In genomic region chr10:101062231-101063161, GRCh38 we compare ENCODE assay signal across 1 cellular context.
TF ChIP-seq lines count a peak whose summit lies in the region.

No MANE protein-coding gene starts in this region.

TF ChIP-seq in K562, 482 proteins besides CTCF, POLR2A, EP300 and RAD21 (continued from another document):
- TF ChIP-seq ETV5 (CRISPR knock-in tag; IDR thresholded peaks at IDR 0.05; ENCODE audit: low read depth): peak; percentile 42; the same call in 1 of the 2 replicates
- TF ChIP-seq ZNF76 (CRISPR knock-in tag; IDR thresholded peaks at IDR 0.05; ENCODE audit: borderline replicate concordance): no peak
- no peak for TF ChIP-seq CAMTA2 (CRISPR knock-in tag; conservative IDR thresholded peaks at IDR 0.05)
- no peak for TF ChIP-seq KLF6 (CRISPR knock-in tag; IDR thresholded peaks at IDR 0.05; ENCODE audit: borderline replicate concordance)
- TF ChIP-seq ADNP (tag; IDR thresholded peaks at IDR 0.05): no peak
- TF ChIP-seq FOXM1 (IDR thresholded peaks at IDR 0.05; ENCODE audit: low read depth): no peak
- TF ChIP-seq FOXM1 (CRISPR knock-in tag; IDR thresholded peaks at IDR 0.05; ENCODE audit: low read depth): no peak; the same call in 1 of the 2 replicates
- TF ChIP-seq, protein P1, sequence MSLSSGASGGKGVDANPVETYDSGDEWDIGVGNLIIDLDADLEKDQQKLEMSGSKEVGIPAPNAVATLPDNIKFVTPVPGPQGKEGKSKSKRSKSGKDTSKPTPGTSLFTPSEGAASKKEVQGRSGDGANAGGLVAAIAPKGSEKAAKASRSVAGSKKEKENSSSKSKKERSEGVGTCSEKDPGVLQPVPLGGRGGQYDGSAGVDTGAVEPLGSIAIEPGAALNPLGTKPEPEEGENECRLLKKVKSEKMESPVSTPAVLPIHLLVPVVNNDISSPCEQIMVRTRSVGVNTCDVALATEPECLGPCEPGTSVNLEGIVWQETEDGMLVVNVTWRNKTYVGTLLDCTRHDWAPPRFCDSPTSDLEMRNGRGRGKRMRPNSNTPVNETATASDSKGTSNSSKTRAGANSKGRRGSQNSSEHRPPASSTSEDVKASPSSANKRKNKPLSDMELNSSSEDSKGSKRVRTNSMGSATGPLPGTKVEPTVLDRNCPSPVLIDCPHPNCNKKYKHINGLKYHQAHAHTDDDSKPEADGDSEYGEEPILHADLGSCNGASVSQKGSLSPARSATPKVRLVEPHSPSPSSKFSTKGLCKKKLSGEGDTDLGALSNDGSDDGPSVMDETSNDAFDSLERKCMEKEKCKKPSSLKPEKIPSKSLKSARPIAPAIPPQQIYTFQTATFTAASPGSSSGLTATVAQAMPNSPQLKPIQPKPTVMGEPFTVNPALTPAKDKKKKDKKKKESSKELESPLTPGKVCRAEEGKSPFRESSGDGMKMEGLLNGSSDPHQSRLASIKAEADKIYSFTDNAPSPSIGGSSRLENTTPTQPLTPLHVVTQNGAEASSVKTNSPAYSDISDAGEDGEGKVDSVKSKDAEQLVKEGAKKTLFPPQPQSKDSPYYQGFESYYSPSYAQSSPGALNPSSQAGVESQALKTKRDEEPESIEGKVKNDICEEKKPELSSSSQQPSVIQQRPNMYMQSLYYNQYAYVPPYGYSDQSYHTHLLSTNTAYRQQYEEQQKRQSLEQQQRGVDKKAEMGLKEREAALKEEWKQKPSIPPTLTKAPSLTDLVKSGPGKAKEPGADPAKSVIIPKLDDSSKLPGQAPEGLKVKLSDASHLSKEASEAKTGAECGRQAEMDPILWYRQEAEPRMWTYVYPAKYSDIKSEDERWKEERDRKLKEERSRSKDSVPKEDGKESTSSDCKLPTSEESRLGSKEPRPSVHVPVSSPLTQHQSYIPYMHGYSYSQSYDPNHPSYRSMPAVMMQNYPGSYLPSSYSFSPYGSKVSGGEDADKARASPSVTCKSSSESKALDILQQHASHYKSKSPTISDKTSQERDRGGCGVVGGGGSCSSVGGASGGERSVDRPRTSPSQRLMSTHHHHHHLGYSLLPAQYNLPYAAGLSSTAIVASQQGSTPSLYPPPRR (CRISPR knock-in tag; IDR thresholded peaks at IDR 0.05; ENCODE audit: borderline replicate concordance): 0 out of 2 replicates have a peak, but pooled peaks have one; percentile 65
- TF ChIP-seq TARDBP (IDR thresholded peaks at IDR 0.05): no peak
- TF ChIP-seq KAT7 (CRISPR knock-in tag; IDR thresholded peaks at IDR 0.05; ENCODE audit: borderline replicate concordance): peak; percentile 79; the same call in 1 of the 2 replicates
- TF ChIP-seq, protein P2, sequence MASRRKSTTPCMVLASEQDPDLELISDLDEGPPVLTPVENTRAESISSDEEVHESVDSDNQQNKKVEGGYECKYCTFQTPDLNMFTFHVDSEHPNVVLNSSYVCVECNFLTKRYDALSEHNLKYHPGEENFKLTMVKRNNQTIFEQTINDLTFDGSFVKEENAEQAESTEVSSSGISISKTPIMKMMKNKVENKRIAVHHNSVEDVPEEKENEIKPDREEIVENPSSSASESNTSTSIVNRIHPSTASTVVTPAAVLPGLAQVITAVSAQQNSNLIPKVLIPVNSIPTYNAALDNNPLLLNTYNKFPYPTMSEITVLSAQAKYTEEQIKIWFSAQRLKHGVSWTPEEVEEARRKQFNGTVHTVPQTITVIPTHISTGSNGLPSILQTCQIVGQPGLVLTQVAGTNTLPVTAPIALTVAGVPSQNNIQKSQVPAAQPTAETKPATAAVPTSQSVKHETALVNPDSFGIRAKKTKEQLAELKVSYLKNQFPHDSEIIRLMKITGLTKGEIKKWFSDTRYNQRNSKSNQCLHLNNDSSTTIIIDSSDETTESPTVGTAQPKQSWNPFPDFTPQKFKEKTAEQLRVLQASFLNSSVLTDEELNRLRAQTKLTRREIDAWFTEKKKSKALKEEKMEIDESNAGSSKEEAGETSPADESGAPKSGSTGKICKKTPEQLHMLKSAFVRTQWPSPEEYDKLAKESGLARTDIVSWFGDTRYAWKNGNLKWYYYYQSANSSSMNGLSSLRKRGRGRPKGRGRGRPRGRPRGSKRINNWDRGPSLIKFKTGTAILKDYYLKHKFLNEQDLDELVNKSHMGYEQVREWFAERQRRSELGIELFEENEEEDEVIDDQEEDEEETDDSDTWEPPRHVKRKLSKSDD (conservative IDR thresholded peaks at IDR 0.05; ENCODE audit: low read length): no peak
- TF ChIP-seq EHMT2 (IDR thresholded peaks at IDR 0.05): no peak
- TF ChIP-seq HMBOX1 (IDR thresholded peaks at IDR 0.05): peak; percentile 59; the same call in 1 of the 2 replicates
- peak; percentile 80 for TF ChIP-seq BHLHE40 (IDR thresholded peaks at IDR 0.05; ENCODE audit: low read length)
- peak; percentile 89 for TF ChIP-seq HNRNPL (IDR thresholded peaks at IDR 0.05; ENCODE audit: low read depth, low read length)
- TF ChIP-seq, protein P3, sequence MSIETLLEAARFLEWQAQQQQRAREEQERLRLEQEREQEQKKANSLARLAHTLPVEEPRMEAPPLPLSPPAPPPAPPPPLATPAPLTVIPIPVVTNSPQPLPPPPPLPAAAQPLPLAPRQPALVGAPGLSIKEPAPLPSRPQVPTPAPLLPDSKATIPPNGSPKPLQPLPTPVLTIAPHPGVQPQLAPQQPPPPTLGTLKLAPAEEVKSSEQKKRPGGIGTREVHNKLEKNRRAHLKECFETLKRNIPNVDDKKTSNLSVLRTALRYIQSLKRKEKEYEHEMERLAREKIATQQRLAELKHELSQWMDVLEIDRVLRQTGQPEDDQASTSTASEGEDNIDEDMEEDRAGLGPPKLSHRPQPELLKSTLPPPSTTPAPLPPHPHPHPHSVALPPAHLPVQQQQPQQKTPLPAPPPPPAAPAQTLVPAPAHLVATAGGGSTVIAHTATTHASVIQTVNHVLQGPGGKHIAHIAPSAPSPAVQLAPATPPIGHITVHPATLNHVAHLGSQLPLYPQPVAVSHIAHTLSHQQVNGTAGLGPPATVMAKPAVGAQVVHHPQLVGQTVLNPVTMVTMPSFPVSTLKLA (conservative IDR thresholded peaks at IDR 0.05): peak in 1 of 2 experiments; percentile 58; a peak in 2 of 4 replicates
- TF ChIP-seq E2F1 (CRISPR knock-in tag; IDR thresholded peaks at IDR 0.05): 0 out of 2 replicates have a peak, but pooled peaks have one; percentile 54
